In genomic region chr11:45031912-45032519, GRCh38 we compare ENCODE assay signal across 10 cellular contexts.
DNase-seq lines count a peak whose midpoint lies in the region; ATAC-seq, FAIRE-seq and TF ChIP-seq lines count a peak whose summit lies in the region.
"Had no signal": no experiment of that assay in that cellular context is flagged by ENCODE, and none has a peak within 500 bp of the region (broad histone marks: within the 10 kb centered on the region; RNA-seq: fewer than 3 reads in every experiment).

No MANE protein-coding gene starts in this region.

- intact Hi-C loops in K562 (cut with micrococcal nuclease), result no loop called here
- intact Hi-C loops in CD8-positive, alpha-beta T cell (cut with DNase I, micrococcal nuclease), result no loop called here
- intact Hi-C loops in lower lobe of right lung (cut with DNase I), result no loop called here

- in situ Hi-C loops in K562 (cut with MboI), result no loop called here

- H3K36me3 ChIP-seq in K562 (ENCODE audit: control insufficient read depth, insufficient read depth, low read length) (no peaks in the 10 kb centered on the region), WERI-Rb-1 (no peaks in the 10 kb centered on the region), lower lobe of right lung (no peaks in the 10 kb centered on the region)
- no peaks in the 10 kb centered on the region for H3K36me3 ChIP-seq in CD8-positive, alpha-beta T cell (ENCODE audit: insufficient read depth, low read length)

- H3K4me1 ChIP-seq in K562 (replicated peaks in 1 of 2; ENCODE audit: control insufficient read depth in 2 of 2, insufficient read depth in 2 of 2, low read length in 2 of 2), result no peaks in the 10 kb centered on the region
- no peaks in the 10 kb centered on the region for H3K4me1 ChIP-seq in CD8-positive, alpha-beta T cell (ENCODE audit: insufficient read depth, low read length)
- H3K4me1 ChIP-seq in lower lobe of right lung, result no peaks in the 10 kb centered on the region

- H3K27me3 ChIP-seq in K562 (ENCODE audit: control insufficient read depth in 2 of 2, insufficient read depth in 2 of 2, low read length in 2 of 2) (peaks cover 0 to 10% of the 10 kb centered on the region in 2 experiments; a peak in 2 of 5 replicates), WERI-Rb-1 (ENCODE audit: insufficient read depth, low read depth, severe bottlenecking) (no peaks in the 10 kb centered on the region), lower lobe of right lung (ENCODE audit: low read depth) (no peaks in the 10 kb centered on the region)
- no peaks in the 10 kb centered on the region for H3K27me3 ChIP-seq in CD8-positive, alpha-beta T cell (ENCODE audit: insufficient read depth, low read length)

- WGBS in K562 (ENCODE audit: insufficient coverage, low coverage, missing lambda C conversion rate), result 0% methylated on average over 2 of the region's 2 CpGs

- no peak for TF ChIP-seq RAD21 in K562 (CRISPR knock-in tag; conservative IDR thresholded peaks at IDR 0.05 in 1 of 2, IDR thresholded peaks at IDR 0.05 in 1 of 2)

- H2AFZ ChIP-seq in K562 (ENCODE audit: low read depth, low read length), result no peak overlapping the region

- ATAC-seq in GM18520 (IDR thresholded peaks at IDR 0.05; ENCODE audit: unreplicated experiment), result peak; percentile 68
- ATAC-seq in GM21529 (IDR thresholded peaks at IDR 0.05; ENCODE audit: unreplicated experiment), result peak; percentile 90
- ATAC-seq in HG03378 (IDR thresholded peaks at IDR 0.05; ENCODE audit: unreplicated experiment), result peak; percentile 92
- no peak for ATAC-seq in K562
- ATAC-seq in CD8-positive, alpha-beta T cell, result no peak
- no peak for ATAC-seq in lower lobe of right lung

- no peak for FAIRE-seq in K562 (lab: Jason Lieb, UNC)

- no peak overlapping the region for H3K9ac ChIP-seq in K562 (ENCODE audit: insufficient read depth in 1 of 2, low read depth in 2 of 2, low read length in 2 of 2)

- no peak for TF ChIP-seq EP300 in K562 (IDR thresholded peaks at IDR 0.05; ENCODE audit: low read length)

- TF ChIP-seq CTCF in K562 (IDR thresholded peaks at IDR 0.05 in 2 of 3, conservative IDR thresholded peaks at IDR 0.05 in 1 of 3; ENCODE audit: insufficient read depth in 2 of 3, low read depth in 1 of 3, low read length in 3 of 3) (no peak), WERI-Rb-1 (IDR thresholded peaks at IDR 0.05; ENCODE audit: low read depth, low read length) (no peak), lower lobe of right lung (IDR thresholded peaks at IDR 0.05) (no peak)
- no peak for TF ChIP-seq CTCF in CD8-positive, alpha-beta T cell (IDR thresholded peaks at IDR 0.05)

- no peaks in the 10 kb centered on the region for H3K9me1 ChIP-seq in K562 (ENCODE audit: control insufficient read depth, insufficient read depth, low read length)

- H3K36me3 Mint-ChIP-seq in CD8-positive, alpha-beta T cell, result no peaks in the 10 kb centered on the region

- no peaks in the 10 kb centered on the region for H3K4me1 Mint-ChIP-seq in CD8-positive, alpha-beta T cell (ENCODE audit: low read depth)

- no peak overlapping the region for H3K27ac Mint-ChIP-seq in CD8-positive, alpha-beta T cell

- no peaks in the 10 kb centered on the region for H3K79me2 ChIP-seq in K562 (ENCODE audit: control insufficient read depth, insufficient read depth, low read length)

- H3K27ac ChIP-seq in K562 (ENCODE audit: extremely low read depth, low read depth, low read length), result no peak overlapping the region
- no peak overlapping the region for H3K27ac ChIP-seq in WERI-Rb-1
- H3K27ac ChIP-seq in CD8-positive, alpha-beta T cell (ENCODE audit: low read depth, low read length), result no peak overlapping the region
- H3K27ac ChIP-seq in lower lobe of right lung, result no peak overlapping the region

- BruUV-seq in K562 (replicated peaks; lab: Mats Ljungman, UMichigan), result no TSS peak

- no peaks in the 10 kb centered on the region for H3K9me3 Mint-ChIP-seq in CD8-positive, alpha-beta T cell

- H3K9me3 ChIP-seq in K562 (replicated peaks; ENCODE audit: control insufficient read depth, insufficient read depth, low read depth, low read length) (no peaks in the 10 kb centered on the region), WERI-Rb-1 (ENCODE audit: severe bottlenecking) (no peaks in the 10 kb centered on the region), lower lobe of right lung (no peaks in the 10 kb centered on the region)
- no peaks in the 10 kb centered on the region for H3K9me3 ChIP-seq in CD8-positive, alpha-beta T cell (ENCODE audit: low read length)

- H3K4me2 ChIP-seq in K562 (ENCODE audit: insufficient read depth, low read length), result no peak overlapping the region

- H3K4me3 ChIP-seq in K562, result no peak overlapping the region
- H3K4me3 ChIP-seq in WERI-Rb-1 (ENCODE audit: low read depth, low read length), result no peak overlapping the region
- H3K4me3 ChIP-seq in CD8-positive, alpha-beta T cell (ENCODE audit: low read depth, low read length), result no peak overlapping the region
- no peak overlapping the region for H3K4me3 ChIP-seq in lower lobe of right lung

- no peak overlapping the region for H3K4me3 Mint-ChIP-seq in CD8-positive, alpha-beta T cell

- CTCF ChIA-PET in K562 (lab: Yijun Ruan, JAX; ENCODE audit: low intra/inter-chr PET ratio), result no interaction called here
- CTCF ChIA-PET in CD8-positive, alpha-beta T cell (lab: Charles Lee), result interaction anchor here (4.7 kb wide), 1 partner anchor 72 kb away, joined by 18 read pairs; no protein-coding TSS in a partner anchor

- DNase-seq in K562 (ENCODE audit: extremely low read depth in 1 of 4, low spot score in 3 of 4), result no peak
- no peak for DNase-seq in WERI-Rb-1
- no peak for DNase-seq in CD8-positive, alpha-beta T cell
- DNase-seq in erythroblast (lab: John Stamatoyannopoulos, UW), result no peak
- no peak for DNase-seq in lower lobe of right lung
- DNase-seq: DND-41, NCI-H446 treated with DMSO at 0.1 percent for 48 hours had no signal

- POLR2A ChIA-PET in K562 (lab: Yijun Ruan, JAX), result interaction anchor here (0.7 to 0.8 kb wide), 2 partner anchors 31 to 1545 kb away, joined by 3 read pairs; no protein-coding TSS in a partner anchor
- POLR2A ChIA-PET in CD8-positive, alpha-beta T cell (lab: Charles Lee), result no interaction called here

- no peak for TF ChIP-seq POLR2A in K562 (conservative IDR thresholded peaks at IDR 0.05)
- no peak for TF ChIP-seq POLR2A in erythroblast (IDR thresholded peaks at IDR 0.05; ENCODE audit: low read length)

- H3K27me3 Mint-ChIP-seq in CD8-positive, alpha-beta T cell (ENCODE audit: low read depth), result no peaks in the 10 kb centered on the region

- H4K20me1 ChIP-seq in K562 (replicated peaks; ENCODE audit: control insufficient read depth, insufficient read depth, low read length), result peaks cover 8% of the 10 kb centered on the region; the same call in 1 of the 2 replicates

TF ChIP-seq in K562, 482 proteins besides CTCF, POLR2A, EP300 and RAD21:
- TF ChIP-seq SPI1 (IDR thresholded peaks at IDR 0.05; ENCODE audit: borderline replicate concordance, low read depth, low read length), result peak; percentile 80
- TF ChIP-seq, protein P1, sequence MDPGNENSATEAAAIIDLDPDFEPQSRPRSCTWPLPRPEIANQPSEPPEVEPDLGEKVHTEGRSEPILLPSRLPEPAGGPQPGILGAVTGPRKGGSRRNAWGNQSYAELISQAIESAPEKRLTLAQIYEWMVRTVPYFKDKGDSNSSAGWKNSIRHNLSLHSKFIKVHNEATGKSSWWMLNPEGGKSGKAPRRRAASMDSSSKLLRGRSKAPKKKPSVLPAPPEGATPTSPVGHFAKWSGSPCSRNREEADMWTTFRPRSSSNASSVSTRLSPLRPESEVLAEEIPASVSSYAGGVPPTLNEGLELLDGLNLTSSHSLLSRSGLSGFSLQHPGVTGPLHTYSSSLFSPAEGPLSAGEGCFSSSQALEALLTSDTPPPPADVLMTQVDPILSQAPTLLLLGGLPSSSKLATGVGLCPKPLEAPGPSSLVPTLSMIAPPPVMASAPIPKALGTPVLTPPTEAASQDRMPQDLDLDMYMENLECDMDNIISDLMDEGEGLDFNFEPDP (CRISPR knock-in tag; IDR thresholded peaks at IDR 0.05), result no peak

Comparison
In these comparisons a context has a peak if more than half of its experiments do, and no peak if none do; other contexts are left out.
1. ATAC-seq: peak in GM18520 (single experiment), GM21529 (single experiment) and HG03378 (single experiment); none in K562 (single experiment), CD8-positive, alpha-beta T cell (single experiment) and lower lobe of right lung (0 of 2).